Comparison of ENCODE assay signal across 17 cellular contexts in genomic region chr12:23576372-23576771, GRCh38.
DNase-seq lines count a peak whose midpoint lies in the region; ATAC-seq, FAIRE-seq and TF ChIP-seq lines count a peak whose summit lies in the region.
"Had no signal": no experiment of that assay in that cellular context is flagged by ENCODE, and none has a peak within 500 bp of the region (broad histone marks: within the 10 kb centered on the region; RNA-seq: fewer than 3 reads in every experiment).

No MANE protein-coding gene starts in this region.

- FAIRE-seq in islet of Langerhans (lab: Jason Lieb, UNC), result peak; percentile 21

- TF ChIP-seq POLR2A in tibial nerve (IDR thresholded peaks at IDR 0.05), result no peak

- no peaks in the 10 kb centered on the region for H3K9me3 ChIP-seq in tibial nerve

- no peak for TF ChIP-seq CTCF in tibial nerve (IDR thresholded peaks at IDR 0.05)

- no peak for TF ChIP-seq EP300 in tibial nerve (IDR thresholded peaks at IDR 0.05)

- no peak for DNase-seq in tibial nerve (ENCODE audit: low spot score in 2 of 2)
- DNase-seq in NCI-H1417 (lab: John Stamatoyannopoulos, UW), result no peak
- DNase-seq in cerebellar nuclear complex (lab: John Stamatoyannopoulos, UW), result no peak
- DNase-seq in Ammon's horn (ENCODE audit: low spot score), result no peak
- DNase-seq: CD4-positive, CD25-positive, alpha-beta regulatory T cell; central memory CD4-positive, alpha-beta T cell; GDM1; hippocampal formation; left ventricle myocardium superior; NCI-H1092 treated with DMSO at 0.1 percent for 48 hours; NCI-H526 treated with DMSO at 0.1 percent for 48 hours had no signal

- H3K27ac ChIP-seq in tibial nerve, result no peak overlapping the region

- ATAC-seq in GM19035 (IDR thresholded peaks at IDR 0.05; ENCODE audit: unreplicated experiment) (peak; percentile 73), GM21737 (IDR thresholded peaks at IDR 0.05; ENCODE audit: unreplicated experiment) (peak; percentile 75), HG03108 (IDR thresholded peaks at IDR 0.05; ENCODE audit: unreplicated experiment) (peak; percentile 74)
- ATAC-seq: left ventricle myocardium superior; natural killer cell treated with Interleukin-12 subunit alpha and Interleukin-12 subunit beta and Interleukin-15 and Interleukin-18, amount 100 ng/mL, for 72 hours; sciatic nerve had no signal

- H3K4me1 ChIP-seq in tibial nerve, result no peaks in the 10 kb centered on the region

- WGBS in tibial nerve, 2 donors, result 72 to 79% methylated on average over 2 of the region's 2 CpGs

- no peak overlapping the region for H3K4me3 ChIP-seq in tibial nerve

- H3K27me3 ChIP-seq in tibial nerve, result no peaks in the 10 kb centered on the region

- H3K36me3 ChIP-seq in tibial nerve, result no peaks in the 10 kb centered on the region
